10 cellular contexts compared by ENCODE assay signal in the genomic region with DNA sequence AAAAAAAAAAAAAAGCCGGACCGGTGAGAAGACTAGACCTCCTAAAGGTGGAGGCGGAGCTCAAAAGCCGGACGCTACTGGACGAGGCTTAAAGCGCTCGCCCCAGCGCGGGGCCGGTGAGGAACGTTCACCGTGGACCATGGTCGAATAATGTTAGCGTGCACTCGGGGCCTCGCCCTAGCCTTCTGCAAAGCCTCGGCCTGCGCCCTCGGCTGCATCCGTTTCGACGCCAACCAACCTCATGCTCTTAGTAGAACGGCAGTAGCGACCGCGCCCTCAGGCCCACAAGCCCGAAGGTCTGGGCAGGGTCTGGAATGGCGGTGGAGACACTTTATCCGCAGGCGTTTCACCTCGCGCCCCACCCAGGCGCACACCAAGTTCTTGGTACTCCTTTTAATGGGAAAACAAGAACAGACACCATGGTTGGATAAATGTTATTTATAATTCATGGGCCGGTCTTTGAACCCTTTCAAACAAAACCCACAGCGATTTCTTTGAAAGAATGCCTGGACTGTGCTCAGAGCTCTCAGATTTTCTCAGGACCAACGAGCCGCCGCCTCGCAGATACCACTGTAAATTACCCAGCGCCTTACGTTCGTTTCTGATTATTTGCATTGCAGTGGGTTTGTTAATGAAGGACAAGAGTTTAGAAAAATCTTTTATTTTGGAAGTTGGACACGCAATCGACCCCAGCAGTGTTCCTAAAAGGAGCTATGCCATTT. TPM values are rescaled to one million over a fixed set of nuclear protein-coding genes. Genes with fewer than 3 reads are reported as not detected.
DNase-seq lines count a peak whose midpoint lies in the region; FAIRE-seq and TF ChIP-seq lines count a peak whose summit lies in the region.
"Had no signal": no experiment of that assay in that cellular context is flagged by ENCODE, and none has a peak within 500 bp of the region (broad histone marks: within the 10 kb centered on the region; RNA-seq: fewer than 3 reads in every experiment).

No MANE protein-coding gene starts in this region.

- H3K4me1 Mint-ChIP-seq in dendritic cell treated with granulocyte-macrophage colony-stimulating factor and Interleukin-4, amounts not matched to agents 40 ng/mL and 50 ng/mL, for 4 days (ENCODE audit: low read depth) = peaks cover 56% of the 10 kb centered on the region
- H3K4me1 Mint-ChIP-seq in neural progenitor cell = peaks cover 37% of the 10 kb centered on the region

- H3K36me3 ChIP-seq in DOHH2 (ENCODE audit: control insufficient read depth, low read length) (peaks cover 7% of the 10 kb centered on the region), MG63 (no peaks in the 10 kb centered on the region), neural progenitor cell (no peaks in the 10 kb centered on the region)

- peak overlapping the region; percentile 72 for H3K4me2 ChIP-seq in DOHH2 (ENCODE audit: low read length)
- peak overlapping the region; percentile 76 for H3K4me2 ChIP-seq in neural progenitor cell

- H3K27ac ChIP-seq in DOHH2 (ENCODE audit: low read depth, low read length) (peak overlapping the region; percentile 69), neural progenitor cell (no peak overlapping the region)

- H2AFZ ChIP-seq in neural progenitor cell (replicated peaks) = peak overlapping the region; percentile 30

- intact Hi-C loops in dendritic cell treated with granulocyte-macrophage colony-stimulating factor and Interleukin-4, amounts not matched to agents 40 ng/mL and 50 ng/mL, for 4 days (cut with micrococcal nuclease) = loop anchor here (5.0 kb wide), 1 partner anchor 43 kb away; no protein-coding TSS in a partner anchor

- H3K4me3 Mint-ChIP-seq in dendritic cell treated with granulocyte-macrophage colony-stimulating factor and Interleukin-4, amounts not matched to agents 40 ng/mL and 50 ng/mL, for 4 days = peak overlapping the region; percentile 88
- H3K4me3 Mint-ChIP-seq in neural progenitor cell = peak overlapping the region; percentile 82

- no peaks in the 10 kb centered on the region for H3K9me3 Mint-ChIP-seq in dendritic cell treated with granulocyte-macrophage colony-stimulating factor and Interleukin-4, amounts not matched to agents 40 ng/mL and 50 ng/mL, for 4 days
- H3K9me3 Mint-ChIP-seq in neural progenitor cell = peaks cover 2% of the 10 kb centered on the region

- H3K36me3 Mint-ChIP-seq in dendritic cell treated with granulocyte-macrophage colony-stimulating factor and Interleukin-4, amounts not matched to agents 40 ng/mL and 50 ng/mL, for 4 days (ENCODE audit: low read depth) = peaks cover 17% of the 10 kb centered on the region
- peaks cover 3% of the 10 kb centered on the region for H3K36me3 Mint-ChIP-seq in neural progenitor cell

- H3K4me3 ChIP-seq in DOHH2 (ENCODE audit: low read length) = peak overlapping the region; percentile 90
- peak overlapping the region; percentile 58 for H3K4me3 ChIP-seq in MG63
- H3K4me3 ChIP-seq in neural progenitor cell = peak overlapping the region; percentile 42

- DNase-seq in MG63 (no peak), neural progenitor cell (ENCODE audit: low spot score) (peak; percentile 66), NCI-H187 treated with DMSO at 0.1 percent for 48 hours (lab: John Stamatoyannopoulos, UW) (no peak), NCI-H2171 (lab: John Stamatoyannopoulos, UW) (no peak), HuH-7.5 (ENCODE audit: low spot score) (no peak), HTR-8/SVneo (ENCODE audit: insufficient read length, low spot score) (no peak)
- DNase-seq: activated naive CD4-positive, alpha-beta T cell treated with Interleukin-2 at 50 U/mL for 16 hours; NCI-H1694 treated with DMSO at 0.1 percent for 48 hours had no signal

- H3K9me2 ChIP-seq in DOHH2 (replicated peaks; ENCODE audit: control insufficient read depth, low read length) = no peaks in the 10 kb centered on the region

- H3F3A ChIP-seq in DOHH2 (ENCODE audit: control insufficient read depth, insufficient read depth) (peaks cover 10% of the 10 kb centered on the region), neural progenitor cell (ENCODE audit: low read depth) (peaks cover 32% of the 10 kb centered on the region)

- no peak overlapping the region for H3K9ac ChIP-seq in neural progenitor cell

- H3K27me3 ChIP-seq in DOHH2 (ENCODE audit: control insufficient read depth, low read length) (peaks cover 6% of the 10 kb centered on the region), MG63 (no peaks in the 10 kb centered on the region), neural progenitor cell (peaks cover 74% of the 10 kb centered on the region)

- peaks cover 40% of the 10 kb centered on the region for H3K4me1 ChIP-seq in DOHH2 (ENCODE audit: control insufficient read depth, low read length)
- peaks cover 18% of the 10 kb centered on the region for H3K4me1 ChIP-seq in neural progenitor cell

- H3K79me2 ChIP-seq in DOHH2 (ENCODE audit: control insufficient read depth, low read length) (peaks cover 37% of the 10 kb centered on the region), neural progenitor cell (ENCODE audit: low read depth) (no peaks in the 10 kb centered on the region)

- H3K27ac Mint-ChIP-seq in dendritic cell treated with granulocyte-macrophage colony-stimulating factor and Interleukin-4, amounts not matched to agents 40 ng/mL and 50 ng/mL, for 4 days = peak overlapping the region; percentile 95
- H3K27ac Mint-ChIP-seq in neural progenitor cell = no peak overlapping the region

- H4K20me1 ChIP-seq in DOHH2 (ENCODE audit: control insufficient read depth, insufficient read depth, low read depth, low read length) (peaks cover 8% of the 10 kb centered on the region; the same call in 1 of the 2 replicates), neural progenitor cell (ENCODE audit: low read depth) (peaks cover 29% of the 10 kb centered on the region)

- H3K9me3 ChIP-seq in DOHH2 (ENCODE audit: control insufficient read depth, insufficient read depth, low read length) (no peaks in the 10 kb centered on the region), MG63 (no peaks in the 10 kb centered on the region), neural progenitor cell (ENCODE audit: low read depth) (no peaks in the 10 kb centered on the region)

- no peak for FAIRE-seq in HTR-8/SVneo (lab: Jason Lieb, UNC)

- TF ChIP-seq CTCF in DOHH2 (IDR thresholded peaks at IDR 0.05; ENCODE audit: low read depth, low read length, poor library complexity, severe bottlenecking) = no peak
- no peak for TF ChIP-seq CTCF in neural progenitor cell (IDR thresholded peaks at IDR 0.05)

- peaks cover 64% of the 10 kb centered on the region for H3K27me3 Mint-ChIP-seq in dendritic cell treated with granulocyte-macrophage colony-stimulating factor and Interleukin-4, amounts not matched to agents 40 ng/mL and 50 ng/mL, for 4 days
- peaks cover 69% of the 10 kb centered on the region for H3K27me3 Mint-ChIP-seq in neural progenitor cell (ENCODE audit: insufficient read depth, low read depth)

RNA-seq across cellular contexts. Expression of a gene that starts 1.3 kb away (rescaled TPM):
- total RNA-seq in MG63 (2014; rRNA removed; shearing (Covaris generic); ENCODE audit: low replicate concordance) = 0.27 and 3.6 TPM in 2 replicates
- total RNA-seq in neural progenitor cell (ENCODE audit: low replicate concordance) = not detected in 2 replicates

RNA-seq across cellular contexts. Expression of a gene that starts 24.0 kb away (rescaled TPM):
- total RNA-seq in MG63 (2014; rRNA removed; shearing (Covaris generic); ENCODE audit: low replicate concordance) = 362 and 427 TPM in 2 replicates
- 77.3 and 99.3 TPM in 2 replicates for total RNA-seq in neural progenitor cell (ENCODE audit: low replicate concordance)
